1 cellular context compared by ENCODE assay signal in the genomic region with DNA sequence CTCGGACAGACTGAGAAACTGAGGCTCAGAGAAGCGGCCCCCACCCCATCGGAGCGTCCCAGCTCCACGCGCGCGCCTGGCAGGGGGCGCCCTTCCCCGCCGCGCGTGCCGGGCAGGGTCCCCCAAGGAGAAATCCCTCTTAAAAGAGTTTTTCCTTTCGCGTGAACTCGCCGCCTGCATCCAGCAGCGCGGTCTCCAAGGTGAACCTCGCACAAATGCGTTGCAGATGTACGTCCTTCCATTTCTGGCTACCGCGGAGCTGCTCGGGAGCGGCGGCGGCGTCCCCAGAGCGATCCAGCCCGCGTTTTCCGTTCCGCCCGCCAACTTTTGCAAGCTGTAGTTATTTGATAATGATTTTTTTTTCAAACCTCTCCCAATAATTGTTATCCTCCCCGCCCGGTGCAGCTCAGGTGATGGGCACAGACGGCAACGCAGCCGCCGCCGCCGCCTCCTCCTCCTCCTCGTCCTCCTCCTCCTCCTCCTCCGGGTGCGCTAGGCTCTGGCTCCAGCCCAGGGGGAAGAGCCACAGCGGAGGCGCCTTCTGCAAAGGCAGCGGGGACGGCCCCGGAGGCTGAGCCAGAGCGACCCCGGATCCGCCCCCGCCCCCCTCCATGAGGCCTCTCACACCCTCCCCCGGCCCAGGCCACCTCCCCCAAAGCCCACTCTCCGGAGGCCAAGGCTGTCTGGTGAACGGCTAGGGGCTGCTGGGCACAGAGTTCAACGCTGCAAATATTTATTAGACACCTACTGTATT.
TF ChIP-seq lines count a peak whose summit lies in the region.

No MANE protein-coding gene starts in this region.

TF ChIP-seq in HCT116, 20 proteins besides CTCF, POLR2A, EP300 and RAD21 (continued from another document):
- TF ChIP-seq, protein P1, sequence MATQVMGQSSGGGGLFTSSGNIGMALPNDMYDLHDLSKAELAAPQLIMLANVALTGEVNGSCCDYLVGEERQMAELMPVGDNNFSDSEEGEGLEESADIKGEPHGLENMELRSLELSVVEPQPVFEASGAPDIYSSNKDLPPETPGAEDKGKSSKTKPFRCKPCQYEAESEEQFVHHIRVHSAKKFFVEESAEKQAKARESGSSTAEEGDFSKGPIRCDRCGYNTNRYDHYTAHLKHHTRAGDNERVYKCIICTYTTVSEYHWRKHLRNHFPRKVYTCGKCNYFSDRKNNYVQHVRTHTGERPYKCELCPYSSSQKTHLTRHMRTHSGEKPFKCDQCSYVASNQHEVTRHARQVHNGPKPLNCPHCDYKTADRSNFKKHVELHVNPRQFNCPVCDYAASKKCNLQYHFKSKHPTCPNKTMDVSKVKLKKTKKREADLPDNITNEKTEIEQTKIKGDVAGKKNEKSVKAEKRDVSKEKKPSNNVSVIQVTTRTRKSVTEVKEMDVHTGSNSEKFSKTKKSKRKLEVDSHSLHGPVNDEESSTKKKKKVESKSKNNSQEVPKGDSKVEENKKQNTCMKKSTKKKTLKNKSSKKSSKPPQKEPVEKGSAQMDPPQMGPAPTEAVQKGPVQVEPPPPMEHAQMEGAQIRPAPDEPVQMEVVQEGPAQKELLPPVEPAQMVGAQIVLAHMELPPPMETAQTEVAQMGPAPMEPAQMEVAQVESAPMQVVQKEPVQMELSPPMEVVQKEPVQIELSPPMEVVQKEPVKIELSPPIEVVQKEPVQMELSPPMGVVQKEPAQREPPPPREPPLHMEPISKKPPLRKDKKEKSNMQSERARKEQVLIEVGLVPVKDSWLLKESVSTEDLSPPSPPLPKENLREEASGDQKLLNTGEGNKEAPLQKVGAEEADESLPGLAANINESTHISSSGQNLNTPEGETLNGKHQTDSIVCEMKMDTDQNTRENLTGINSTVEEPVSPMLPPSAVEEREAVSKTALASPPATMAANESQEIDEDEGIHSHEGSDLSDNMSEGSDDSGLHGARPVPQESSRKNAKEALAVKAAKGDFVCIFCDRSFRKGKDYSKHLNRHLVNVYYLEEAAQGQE (IDR thresholded peaks at IDR 0.05; ENCODE audit: low read depth): no peak
- TF ChIP-seq CBX3 (IDR thresholded peaks at IDR 0.05; ENCODE audit: low read depth): peak; percentile 64
- TF ChIP-seq YY1 (IDR thresholded peaks at IDR 0.05; ENCODE audit: extremely low read depth, insufficient replicate concordance, low read depth, low read length): no peak
- no peak for TF ChIP-seq FOSL1 (IDR thresholded peaks at IDR 0.05; ENCODE audit: low read depth)
- TF ChIP-seq ZFX (IDR thresholded peaks at IDR 0.05): no peak
- no peak for TF ChIP-seq ZNF274 (IDR thresholded peaks at IDR 0.05; ENCODE audit: low read depth, low read length)
- no peak for TF ChIP-seq ELF1 (IDR thresholded peaks at IDR 0.05; ENCODE audit: borderline replicate concordance, low read depth)
- TF ChIP-seq SIN3A (IDR thresholded peaks at IDR 0.05; ENCODE audit: low read depth): no peak; the same call in 1 of the 2 replicates
- TF ChIP-seq CEBPB (IDR thresholded peaks at IDR 0.05; ENCODE audit: low read depth): no peak
